16 cellular contexts compared by ENCODE assay signal in the genomic region with DNA sequence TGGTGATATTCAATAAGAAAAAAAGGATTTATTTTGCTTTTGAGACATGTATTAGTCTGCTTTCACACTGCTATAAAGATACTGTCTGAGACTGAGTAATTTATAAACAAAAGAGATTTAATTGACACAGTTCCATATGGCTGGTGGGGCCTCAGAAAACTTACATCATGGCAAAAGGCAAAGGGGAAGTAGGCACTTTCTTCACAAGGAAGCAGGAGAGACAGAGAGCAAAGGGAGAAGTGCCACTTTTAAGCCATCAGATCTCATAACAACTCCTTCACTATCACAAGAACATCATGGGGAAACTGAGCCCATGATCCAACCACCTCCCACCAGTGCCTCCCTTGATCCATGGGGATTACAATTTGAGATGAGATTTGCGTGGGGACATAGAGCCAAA. TPM values are rescaled to one million over a fixed set of nuclear protein-coding genes. Genes with fewer than 3 reads are reported as not detected.
"Had no signal": no experiment of that assay in that cellular context is flagged by ENCODE, and none has a peak within 500 bp of the region (broad histone marks: within the 10 kb centered on the region; RNA-seq: fewer than 3 reads in every experiment).

No MANE protein-coding gene starts in this region.

- H3K4me3 ChIP-seq: esophagus muscularis mucosa, left ventricle myocardium inferior, prostate gland, right atrium auricular region, tibial artery had no signal

- H3K27me3 ChIP-seq: esophagus muscularis mucosa, right atrium auricular region, tibial artery had no signal

- DNase-seq: activated CD4-positive, alpha-beta memory T cell treated with anti-CD3 and anti-CD28 coated beads for 36 hours; activated CD4-positive, alpha-beta T cell treated with anti-CD3 and anti-CD28 coated beads for 4 hours; activated CD8-positive, alpha-beta memory T cell treated with anti-CD3 and anti-CD28 coated beads, Interleukin-2, amount 10 ng/mL, durations not matched to agents 7 days and 5 days; effector CD4-positive, alpha-beta T cell; immature natural killer cell; kidney glomerular epithelial cell; left ventricle myocardium inferior; stimulated activated CD4-positive, alpha-beta T cell treated with anti-CD3 and anti-CD28 coated beads, Interleukin-12 subunit alpha, Interleukin-12 subunit beta, amount 100 ng/mL, for 4 hours; stimulated activated CD4-positive, alpha-beta T cell treated with anti-CD3 and anti-CD28 coated beads, Interleukin-1b, Interleukin-23, amount 100 ng/mL, for 48 hours; stimulated activated CD8-positive, alpha-beta memory T cell treated with anti-CD3 and anti-CD28 coated beads, Interleukin-4, amount 100 ng/mL, for 48 hours; stimulated activated naive CD4-positive, alpha-beta T cell; tibial artery had no signal

- H3K27ac ChIP-seq: esophagus muscularis mucosa, left ventricle myocardium inferior, prostate gland, right atrium auricular region, tibial artery had no signal

- H3K36me3 ChIP-seq: left ventricle myocardium inferior, prostate gland, right atrium auricular region had no signal

- ATAC-seq: activated CD8-positive, alpha-beta memory T cell treated with anti-CD3 and anti-CD28 coated beads, Interleukin-2, amount 10 ng/mL, durations not matched to agents 7 days and 5 days; WTC11 had no signal

RNA-seq across cellular contexts. Expression of a gene that starts 43.9 kb away (rescaled TPM):
- total RNA-seq: activated CD4-positive, alpha-beta memory T cell treated with anti-CD3 and anti-CD28 coated beads for 36 hours; activated CD8-positive, alpha-beta memory T cell treated with anti-CD3 and anti-CD28 coated beads, Interleukin-2, amount 10 ng/mL, durations not matched to agents 7 days and 5 days had no signal
